15 cellular contexts compared by ENCODE assay signal in the genomic region with DNA sequence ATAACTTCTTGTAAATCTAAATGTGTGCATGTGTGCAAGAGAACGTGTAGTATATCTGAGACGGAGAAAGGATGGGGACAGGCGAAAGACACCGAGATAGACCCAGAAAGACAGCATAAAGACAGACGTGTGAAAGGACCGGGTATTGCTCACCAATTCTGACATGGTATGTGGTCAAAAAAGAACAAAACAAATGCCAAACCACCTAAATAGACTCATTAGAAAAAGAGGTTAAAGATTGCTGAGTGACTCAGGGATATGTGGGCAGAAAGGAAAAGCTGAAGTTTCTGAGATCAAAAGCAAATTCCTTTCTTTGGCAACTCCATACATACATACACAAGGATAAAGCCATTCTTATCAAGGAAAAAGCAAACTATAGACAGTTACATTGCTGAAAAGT.
DNase-seq lines count a peak whose midpoint lies in the region; ATAC-seq and TF ChIP-seq lines count a peak whose summit lies in the region.
"Had no signal": no experiment of that assay in that cellular context is flagged by ENCODE, and none has a peak within 500 bp of the region (broad histone marks: within the 10 kb centered on the region; RNA-seq: fewer than 3 reads in every experiment).

No MANE protein-coding gene starts in this region.

- no peaks in the 10 kb centered on the region for H3K36me3 Mint-ChIP-seq in activated CD8-positive, alpha-beta T cell treated with anti-CD3 and anti-CD28 coated beads for 36 hours (ENCODE audit: low read depth)
- no peaks in the 10 kb centered on the region for H3K36me3 Mint-ChIP-seq in activated CD8-positive, alpha-beta T cell treated with anti-CD3 and anti-CD28 coated beads, Interleukin-2, amount 10 ng/mL, durations not matched to agents 7 days and 5 days (ENCODE audit: low read depth)
- no peaks in the 10 kb centered on the region for H3K36me3 Mint-ChIP-seq in activated T-helper 17 cell treated with anti-CD3 and anti-CD28 coated beads, Interleukin-2, amount 50 U/mL, for 72 hours (ENCODE audit: low read depth)

- 66 to 75% (median 70%) methylated on average over 6 of the region's 6 CpGs for whole genome bisulfite sequencing in stomach, 5 donors

- H3K4me1 ChIP-seq in stomach: peaks cover 24 to 55% (median 45%) of the 10 kb centered on the region in 4 donors

- intact Hi-C loops in activated CD8-positive, alpha-beta T cell treated with anti-CD3 and anti-CD28 coated beads for 36 hours (cut with micrococcal nuclease): no loop called here
- intact Hi-C loops in stomach (cut with DNase I; ENCODE audit: low total_unique reads): no loop called here
- intact Hi-C loops in posterior vena cava (cut with DNase I): no loop called here

- no peak for TF ChIP-seq CTCF in activated CD8-positive, alpha-beta T cell treated with anti-CD3 and anti-CD28 coated beads for 36 hours (IDR thresholded peaks at IDR 0.05)
- TF ChIP-seq CTCF in foreskin fibroblast (IDR thresholded peaks at IDR 0.05; ENCODE audit: low read depth, low read length): no peak
- TF ChIP-seq CTCF in stomach (IDR thresholded peaks at IDR 0.05): no peak

- ATAC-seq in activated CD8-positive, alpha-beta T cell treated with anti-CD3 and anti-CD28 coated beads for 36 hours: peak; percentile 25
- ATAC-seq in activated CD8-positive, alpha-beta T cell treated with anti-CD3 and anti-CD28 coated beads, Interleukin-2, amount 10 ng/mL, durations not matched to agents 7 days and 5 days: no peak
- peak; percentile 61 for ATAC-seq in activated T-helper 17 cell treated with anti-CD3 and anti-CD28 coated beads, Interleukin-2, amount 50 U/mL, for 72 hours (replicated peaks)
- no peak for ATAC-seq in HG02884 (IDR thresholded peaks at IDR 0.05; ENCODE audit: unreplicated experiment)

- POLR2A ChIA-PET in activated CD8-positive, alpha-beta T cell treated with anti-CD3 and anti-CD28 coated beads for 36 hours (lab: Charles Lee): no interaction called here
- POLR2A ChIA-PET in activated CD8-positive, alpha-beta T cell treated with anti-CD3 and anti-CD28 coated beads, Interleukin-2, amount 10 ng/mL, durations not matched to agents 7 days and 5 days (lab: Charles Lee): no interaction called here

- H3K4me3 Mint-ChIP-seq in activated CD8-positive, alpha-beta T cell treated with anti-CD3 and anti-CD28 coated beads for 36 hours: no peak overlapping the region
- no peak overlapping the region for H3K4me3 Mint-ChIP-seq in activated CD8-positive, alpha-beta T cell treated with anti-CD3 and anti-CD28 coated beads, Interleukin-2, amount 10 ng/mL, durations not matched to agents 7 days and 5 days
- no peak overlapping the region for H3K4me3 Mint-ChIP-seq in activated T-helper 17 cell treated with anti-CD3 and anti-CD28 coated beads, Interleukin-2, amount 50 U/mL, for 72 hours
- H3K4me3 Mint-ChIP-seq: activated B cell treated with CpG ODN at 0.5 μM for 24 hours had no signal

- no peak for DNase-seq in activated CD8-positive, alpha-beta T cell treated with anti-CD3 and anti-CD28 coated beads for 36 hours
- DNase-seq in activated CD8-positive, alpha-beta T cell treated with anti-CD3 and anti-CD28 coated beads, Interleukin-2, amount 10 ng/mL, durations not matched to agents 7 days and 5 days: no peak
- peak; percentile 56 to 67 for DNase-seq in foreskin fibroblast
- no peak for DNase-seq in stomach
- no peak for DNase-seq in Ammon's horn (ENCODE audit: low spot score)
- no peak for DNase-seq in posterior vena cava (ENCODE audit: low spot score)
- DNase-seq: activated B cell treated with CpG ODN at 0.5 μM for 24 hours; glutamatergic neuron; MV-4-11; ovary; SHP77; stimulated activated CD4-positive, alpha-beta T cell treated with anti-CD3 and anti-CD28 coated beads, Interleukin-4, amount 100 ng/mL, for 4 hours had no signal

- no peaks in the 10 kb centered on the region for H3K27me3 ChIP-seq in stomach
- H3K27me3 ChIP-seq: ovary had no signal

- no peak overlapping the region for H3K27ac Mint-ChIP-seq in activated CD8-positive, alpha-beta T cell treated with anti-CD3 and anti-CD28 coated beads for 36 hours
- H3K27ac Mint-ChIP-seq in activated CD8-positive, alpha-beta T cell treated with anti-CD3 and anti-CD28 coated beads, Interleukin-2, amount 10 ng/mL, durations not matched to agents 7 days and 5 days: no peak overlapping the region
- H3K27ac Mint-ChIP-seq in activated T-helper 17 cell treated with anti-CD3 and anti-CD28 coated beads, Interleukin-2, amount 50 U/mL, for 72 hours: peak overlapping the region; percentile 16
- H3K27ac Mint-ChIP-seq: activated B cell treated with CpG ODN at 0.5 μM for 24 hours had no signal

- no peak for TF ChIP-seq EP300 in stomach (IDR thresholded peaks at IDR 0.05)

- H3K4me3 ChIP-seq in foreskin fibroblast (ENCODE audit: low read depth in 1 of 2, low read length in 2 of 2) (no peak overlapping the region), stomach (no peak overlapping the region)
- H3K4me3 ChIP-seq: ovary had no signal

- CTCF ChIA-PET in activated CD8-positive, alpha-beta T cell treated with anti-CD3 and anti-CD28 coated beads for 36 hours (lab: Charles Lee): no interaction called here
- CTCF ChIA-PET in activated CD8-positive, alpha-beta T cell treated with anti-CD3 and anti-CD28 coated beads, Interleukin-2, amount 10 ng/mL, durations not matched to agents 7 days and 5 days (lab: Charles Lee): no interaction called here

- TF ChIP-seq POLR2A in stomach (IDR thresholded peaks at IDR 0.05): no peak

- H3K27me3 Mint-ChIP-seq in activated CD8-positive, alpha-beta T cell treated with anti-CD3 and anti-CD28 coated beads for 36 hours: no peaks in the 10 kb centered on the region
- peaks cover 2% of the 10 kb centered on the region for H3K27me3 Mint-ChIP-seq in activated CD8-positive, alpha-beta T cell treated with anti-CD3 and anti-CD28 coated beads, Interleukin-2, amount 10 ng/mL, durations not matched to agents 7 days and 5 days (ENCODE audit: low read depth)
- H3K27me3 Mint-ChIP-seq in activated T-helper 17 cell treated with anti-CD3 and anti-CD28 coated beads, Interleukin-2, amount 50 U/mL, for 72 hours: no peaks in the 10 kb centered on the region
- H3K27me3 Mint-ChIP-seq: activated B cell treated with CpG ODN at 0.5 μM for 24 hours had no signal

- peak overlapping the region; percentile 26 to 93 (median 87) for H3K27ac ChIP-seq in stomach
- H3K27ac ChIP-seq: 22Rv1, ovary had no signal

- H3K9me3 Mint-ChIP-seq in activated CD8-positive, alpha-beta T cell treated with anti-CD3 and anti-CD28 coated beads for 36 hours: no peaks in the 10 kb centered on the region
- H3K9me3 Mint-ChIP-seq in activated CD8-positive, alpha-beta T cell treated with anti-CD3 and anti-CD28 coated beads, Interleukin-2, amount 10 ng/mL, durations not matched to agents 7 days and 5 days (ENCODE audit: insufficient read depth): no peaks in the 10 kb centered on the region
- no peaks in the 10 kb centered on the region for H3K9me3 Mint-ChIP-seq in activated T-helper 17 cell treated with anti-CD3 and anti-CD28 coated beads, Interleukin-2, amount 50 U/mL, for 72 hours
- H3K9me3 Mint-ChIP-seq: activated B cell treated with CpG ODN at 0.5 μM for 24 hours had no signal

- no peaks in the 10 kb centered on the region for H3K36me3 ChIP-seq in stomach
- H3K36me3 ChIP-seq: ovary had no signal

- no peaks in the 10 kb centered on the region for H3K9me3 ChIP-seq in stomach
- H3K9me3 ChIP-seq: ovary had no signal

- H3K4me1 Mint-ChIP-seq in activated CD8-positive, alpha-beta T cell treated with anti-CD3 and anti-CD28 coated beads for 36 hours (ENCODE audit: low read depth): peaks cover 8% of the 10 kb centered on the region
- no peaks in the 10 kb centered on the region for H3K4me1 Mint-ChIP-seq in activated CD8-positive, alpha-beta T cell treated with anti-CD3 and anti-CD28 coated beads, Interleukin-2, amount 10 ng/mL, durations not matched to agents 7 days and 5 days (ENCODE audit: low read depth)
- H3K4me1 Mint-ChIP-seq in activated T-helper 17 cell treated with anti-CD3 and anti-CD28 coated beads, Interleukin-2, amount 50 U/mL, for 72 hours: peaks cover 21% of the 10 kb centered on the region
- H3K4me1 Mint-ChIP-seq: activated B cell treated with CpG ODN at 0.5 μM for 24 hours had no signal

Comparison
In these comparisons a context has a peak if more than half of its experiments do, and no peak if none do; other contexts are left out.
1. ATAC-seq: peak in activated CD8-positive, alpha-beta T cell treated with anti-CD3 and anti-CD28 coated beads for 36 hours (single experiment) and activated T-helper 17 cell treated with anti-CD3 and anti-CD28 coated beads, Interleukin-2, amount 50 U/mL, for 72 hours (single experiment); none in activated CD8-positive, alpha-beta T cell treated with anti-CD3 and anti-CD28 coated beads, Interleukin-2, amount 10 ng/mL, durations not matched to agents 7 days and 5 days (single experiment) and HG02884 (single experiment).
2. DNase-seq: peak in foreskin fibroblast (2 of 2); none in activated CD8-positive, alpha-beta T cell treated with anti-CD3 and anti-CD28 coated beads for 36 hours (single experiment), activated CD8-positive, alpha-beta T cell treated with anti-CD3 and anti-CD28 coated beads, Interleukin-2, amount 10 ng/mL, durations not matched to agents 7 days and 5 days (single experiment), stomach (single experiment), Ammon's horn (single experiment) and posterior vena cava (single experiment).